2 cellular contexts compared by ENCODE assay signal in genomic region chr6:52739134-52739533, GRCh38.
TF ChIP-seq lines count a peak whose summit lies in the region.

No MANE protein-coding gene starts in this region.

TF ChIP-seq in liver, 16 proteins besides CTCF, POLR2A, EP300 and RAD21:
- no peak for TF ChIP-seq EGR1 (IDR thresholded peaks at IDR 0.05; ENCODE audit: low read depth in 2 of 2)
- no peak for TF ChIP-seq RXRA (IDR thresholded peaks at IDR 0.05)
- peak; percentile 24 to 47 for TF ChIP-seq HNF4A (conservative IDR thresholded peaks at IDR 0.05)
- no peak for TF ChIP-seq SP1 (IDR thresholded peaks at IDR 0.05)
- no peak for TF ChIP-seq ATF3 (IDR thresholded peaks at IDR 0.05)
- TF ChIP-seq ZBTB33 (IDR thresholded peaks at IDR 0.05) = no peak

TF ChIP-seq in HepG2, 621 proteins besides CTCF, POLR2A, EP300 and RAD21:
- TF ChIP-seq CREBL2 (CRISPR knock-in tag; IDR thresholded peaks at IDR 0.05; ENCODE audit: borderline replicate concordance) (no peak), ZNF605 (CRISPR knock-in tag; IDR thresholded peaks at IDR 0.05) (no peak), CBFB (CRISPR knock-in tag; IDR thresholded peaks at IDR 0.05) (no peak), FOXP1 (IDR thresholded peaks at IDR 0.05) (no peak), FOXP1 (CRISPR knock-in tag; IDR thresholded peaks at IDR 0.05) (no peak), TFAP4 (IDR thresholded peaks at IDR 0.05; ENCODE audit: borderline replicate concordance, low read depth) (no peak), TOE1 (CRISPR knock-in tag; IDR thresholded peaks at IDR 0.05) (no peak), ZMYM4 (CRISPR knock-in tag; IDR thresholded peaks at IDR 0.05) (no peak), LCORL (IDR thresholded peaks at IDR 0.05) (no peak), LCORL (CRISPR knock-in tag; IDR thresholded peaks at IDR 0.05) (no peak), ZNF616 (CRISPR knock-in tag; IDR thresholded peaks at IDR 0.05; ENCODE audit: low read depth) (no peak), MEF2D (CRISPR knock-in tag; IDR thresholded peaks at IDR 0.05) (no peak), JUND (CRISPR knock-in tag; IDR thresholded peaks at IDR 0.05) (no peak)
